1 cellular context compared by ENCODE assay signal in the genomic region with DNA sequence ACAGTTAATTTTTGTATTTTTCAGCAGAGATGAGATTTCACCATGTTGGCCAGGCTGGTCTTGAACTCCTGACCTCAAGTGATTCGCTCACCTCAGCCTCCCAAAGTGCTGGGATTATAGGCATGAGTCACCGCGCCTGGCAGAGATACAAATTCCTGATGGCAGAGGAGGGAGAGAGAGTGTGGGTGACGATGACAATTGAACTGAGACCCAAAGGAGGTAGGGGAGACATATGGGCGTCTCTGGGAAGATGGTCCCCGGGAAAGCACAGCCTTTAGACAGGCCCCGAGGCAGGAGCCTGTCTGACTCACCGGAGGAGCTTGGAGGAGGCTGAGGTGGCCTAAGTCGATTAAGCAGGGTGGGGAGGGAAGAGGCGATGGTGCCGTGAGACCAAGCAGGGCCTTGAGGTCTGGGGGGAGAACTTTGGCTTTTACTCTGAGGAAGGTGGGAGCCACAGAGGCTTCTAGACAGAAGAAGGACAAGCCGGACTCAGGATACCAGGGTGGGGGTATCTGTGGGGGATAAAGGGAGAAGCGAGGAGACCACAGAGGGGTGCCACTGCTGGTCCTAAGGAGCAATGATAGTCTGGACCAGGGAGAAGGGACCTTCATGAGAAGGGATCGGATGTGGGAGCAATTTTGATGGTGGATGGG.
TF ChIP-seq lines count a peak whose summit lies in the region.

No MANE protein-coding gene starts in this region.

TF ChIP-seq in K562, 482 proteins besides CTCF, POLR2A, EP300 and RAD21 (continued from another document and continues in another):
- TF ChIP-seq, protein P1, sequence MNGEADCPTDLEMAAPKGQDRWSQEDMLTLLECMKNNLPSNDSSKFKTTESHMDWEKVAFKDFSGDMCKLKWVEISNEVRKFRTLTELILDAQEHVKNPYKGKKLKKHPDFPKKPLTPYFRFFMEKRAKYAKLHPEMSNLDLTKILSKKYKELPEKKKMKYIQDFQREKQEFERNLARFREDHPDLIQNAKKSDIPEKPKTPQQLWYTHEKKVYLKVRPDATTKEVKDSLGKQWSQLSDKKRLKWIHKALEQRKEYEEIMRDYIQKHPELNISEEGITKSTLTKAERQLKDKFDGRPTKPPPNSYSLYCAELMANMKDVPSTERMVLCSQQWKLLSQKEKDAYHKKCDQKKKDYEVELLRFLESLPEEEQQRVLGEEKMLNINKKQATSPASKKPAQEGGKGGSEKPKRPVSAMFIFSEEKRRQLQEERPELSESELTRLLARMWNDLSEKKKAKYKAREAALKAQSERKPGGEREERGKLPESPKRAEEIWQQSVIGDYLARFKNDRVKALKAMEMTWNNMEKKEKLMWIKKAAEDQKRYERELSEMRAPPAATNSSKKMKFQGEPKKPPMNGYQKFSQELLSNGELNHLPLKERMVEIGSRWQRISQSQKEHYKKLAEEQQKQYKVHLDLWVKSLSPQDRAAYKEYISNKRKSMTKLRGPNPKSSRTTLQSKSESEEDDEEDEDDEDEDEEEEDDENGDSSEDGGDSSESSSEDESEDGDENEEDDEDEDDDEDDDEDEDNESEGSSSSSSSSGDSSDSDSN (IDR thresholded peaks at IDR 0.05; ENCODE audit: borderline replicate concordance in 1 of 2, low read depth in 2 of 2, low read length in 2 of 2) = peak; percentile 22 to 62; a peak in 1 of 4 replicates
- TF ChIP-seq PRMT5 (CRISPR knock-in tag; IDR thresholded peaks at IDR 0.05) (no peak), TCFL5 (CRISPR knock-in tag; conservative IDR thresholded peaks at IDR 0.05) (no peak), ZNF407 (IDR thresholded peaks at IDR 0.05; ENCODE audit: low read depth) (no peak), ZNF24 (IDR thresholded peaks at IDR 0.05) (no peak), ZFP36 (IDR thresholded peaks at IDR 0.05; ENCODE audit: low read depth, low read length, partially characterized antibody) (peak; percentile 65), ATF7 (IDR thresholded peaks at IDR 0.05) (no peak), MITF (IDR thresholded peaks at IDR 0.05) (no peak), SREBF1 (IDR thresholded peaks at IDR 0.05; ENCODE audit: borderline replicate concordance, low read depth, low read length) (no peak), GTF2A2 (tag; IDR thresholded peaks at IDR 0.05) (no peak), PHB (CRISPR knock-in tag; IDR thresholded peaks at IDR 0.05) (no peak), CBX3 (IDR thresholded peaks at IDR 0.05; ENCODE audit: borderline replicate concordance in 1 of 2, low read length in 2 of 2) (no peak), FOXM1 (IDR thresholded peaks at IDR 0.05; ENCODE audit: low read depth) (no peak), FOXM1 (CRISPR knock-in tag; IDR thresholded peaks at IDR 0.05; ENCODE audit: low read depth) (no peak), MYNN (IDR thresholded peaks at IDR 0.05) (peak; percentile 57; the same call in 1 of the 2 replicates), MYNN (CRISPR knock-in tag; IDR thresholded peaks at IDR 0.05) (no peak), TEAD4 (IDR thresholded peaks at IDR 0.05; ENCODE audit: low read length) (0 out of 2 replicates have a peak, but pooled peaks have one; percentile 18), TEAD4 (CRISPR knock-in tag; IDR thresholded peaks at IDR 0.05; ENCODE audit: borderline replicate concordance) (no peak), NFRKB (IDR thresholded peaks at IDR 0.05; ENCODE audit: low read depth) (no peak), BCOR (IDR thresholded peaks at IDR 0.05) (peak; percentile 48; the same call in 1 of the 2 replicates), ZNF282 (CRISPR knock-in tag; IDR thresholded peaks at IDR 0.05) (no peak), BRD4 (IDR thresholded peaks at IDR 0.05) (no peak), ATF6 (CRISPR knock-in tag; IDR thresholded peaks at IDR 0.05) (no peak)
- TF ChIP-seq, protein P2, sequence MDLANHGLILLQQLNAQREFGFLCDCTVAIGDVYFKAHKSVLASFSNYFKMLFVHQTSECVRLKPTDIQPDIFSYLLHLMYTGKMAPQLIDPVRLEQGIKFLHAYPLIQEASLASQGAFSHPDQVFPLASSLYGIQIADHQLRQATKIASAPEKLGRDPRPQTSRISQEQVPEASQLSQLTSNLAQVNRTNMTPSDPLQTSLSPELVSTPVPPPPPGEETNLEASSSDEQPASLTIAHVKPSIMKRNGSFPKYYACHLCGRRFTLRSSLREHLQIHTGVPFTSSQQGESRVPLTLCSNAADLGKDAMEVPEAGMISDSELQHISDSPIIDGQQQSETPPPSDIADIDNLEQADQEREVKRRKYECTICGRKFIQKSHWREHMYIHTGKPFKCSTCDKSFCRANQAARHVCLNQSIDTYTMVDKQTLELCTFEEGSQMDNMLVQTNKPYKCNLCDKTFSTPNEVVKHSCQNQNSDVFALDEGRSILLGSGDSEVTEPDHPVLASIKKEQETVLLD (IDR thresholded peaks at IDR 0.05) = no peak
- TF ChIP-seq, protein P3, sequence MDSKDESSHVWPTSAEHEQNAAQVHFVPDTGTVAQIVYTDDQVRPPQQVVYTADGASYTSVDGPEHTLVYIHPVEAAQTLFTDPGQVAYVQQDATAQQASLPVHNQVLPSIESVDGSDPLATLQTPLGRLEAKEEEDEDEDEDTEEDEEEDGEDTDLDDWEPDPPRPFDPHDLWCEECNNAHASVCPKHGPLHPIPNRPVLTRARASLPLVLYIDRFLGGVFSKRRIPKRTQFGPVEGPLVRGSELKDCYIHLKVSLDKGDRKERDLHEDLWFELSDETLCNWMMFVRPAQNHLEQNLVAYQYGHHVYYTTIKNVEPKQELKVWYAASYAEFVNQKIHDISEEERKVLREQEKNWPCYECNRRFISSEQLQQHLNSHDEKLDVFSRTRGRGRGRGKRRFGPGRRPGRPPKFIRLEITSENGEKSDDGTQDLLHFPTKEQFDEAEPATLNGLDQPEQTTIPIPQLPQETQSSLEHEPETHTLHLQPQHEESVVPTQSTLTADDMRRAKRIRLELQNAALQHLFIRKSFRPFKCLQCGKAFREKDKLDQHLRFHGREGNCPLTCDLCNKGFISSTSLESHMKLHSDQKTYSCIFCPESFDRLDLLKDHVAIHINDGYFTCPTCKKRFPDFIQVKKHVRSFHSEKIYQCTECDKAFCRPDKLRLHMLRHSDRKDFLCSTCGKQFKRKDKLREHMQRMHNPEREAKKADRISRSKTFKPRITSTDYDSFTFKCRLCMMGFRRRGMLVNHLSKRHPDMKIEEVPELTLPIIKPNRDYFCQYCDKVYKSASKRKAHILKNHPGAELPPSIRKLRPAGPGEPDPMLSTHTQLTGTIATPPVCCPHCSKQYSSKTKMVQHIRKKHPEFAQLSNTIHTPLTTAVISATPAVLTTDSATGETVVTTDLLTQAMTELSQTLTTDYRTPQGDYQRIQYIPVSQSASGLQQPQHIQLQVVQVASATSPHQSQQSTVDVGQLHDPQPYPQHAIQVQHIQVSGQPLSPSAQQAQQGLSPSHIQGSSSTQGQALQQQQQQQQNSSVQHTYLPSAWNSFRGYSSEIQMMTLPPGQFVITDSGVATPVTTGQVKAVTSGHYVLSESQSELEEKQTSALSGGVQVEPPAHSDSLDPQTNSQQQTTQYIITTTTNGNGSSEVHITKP (IDR thresholded peaks at IDR 0.05; ENCODE audit: partially characterized antibody) = peak; percentile 17
- TF ChIP-seq, protein P4, sequence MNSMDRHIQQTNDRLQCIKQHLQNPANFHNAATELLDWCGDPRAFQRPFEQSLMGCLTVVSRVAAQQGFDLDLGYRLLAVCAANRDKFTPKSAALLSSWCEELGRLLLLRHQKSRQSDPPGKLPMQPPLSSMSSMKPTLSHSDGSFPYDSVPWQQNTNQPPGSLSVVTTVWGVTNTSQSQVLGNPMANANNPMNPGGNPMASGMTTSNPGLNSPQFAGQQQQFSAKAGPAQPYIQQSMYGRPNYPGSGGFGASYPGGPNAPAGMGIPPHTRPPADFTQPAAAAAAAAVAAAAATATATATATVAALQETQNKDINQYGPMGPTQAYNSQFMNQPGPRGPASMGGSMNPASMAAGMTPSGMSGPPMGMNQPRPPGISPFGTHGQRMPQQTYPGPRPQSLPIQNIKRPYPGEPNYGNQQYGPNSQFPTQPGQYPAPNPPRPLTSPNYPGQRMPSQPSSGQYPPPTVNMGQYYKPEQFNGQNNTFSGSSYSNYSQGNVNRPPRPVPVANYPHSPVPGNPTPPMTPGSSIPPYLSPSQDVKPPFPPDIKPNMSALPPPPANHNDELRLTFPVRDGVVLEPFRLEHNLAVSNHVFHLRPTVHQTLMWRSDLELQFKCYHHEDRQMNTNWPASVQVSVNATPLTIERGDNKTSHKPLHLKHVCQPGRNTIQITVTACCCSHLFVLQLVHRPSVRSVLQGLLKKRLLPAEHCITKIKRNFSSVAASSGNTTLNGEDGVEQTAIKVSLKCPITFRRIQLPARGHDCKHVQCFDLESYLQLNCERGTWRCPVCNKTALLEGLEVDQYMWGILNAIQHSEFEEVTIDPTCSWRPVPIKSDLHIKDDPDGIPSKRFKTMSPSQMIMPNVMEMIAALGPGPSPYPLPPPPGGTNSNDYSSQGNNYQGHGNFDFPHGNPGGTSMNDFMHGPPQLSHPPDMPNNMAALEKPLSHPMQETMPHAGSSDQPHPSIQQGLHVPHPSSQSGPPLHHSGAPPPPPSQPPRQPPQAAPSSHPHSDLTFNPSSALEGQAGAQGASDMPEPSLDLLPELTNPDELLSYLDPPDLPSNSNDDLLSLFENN (IDR thresholded peaks at IDR 0.05; ENCODE audit: low read depth in 2 of 2, low read length in 2 of 2) = no peak
